In the genomic region with DNA sequence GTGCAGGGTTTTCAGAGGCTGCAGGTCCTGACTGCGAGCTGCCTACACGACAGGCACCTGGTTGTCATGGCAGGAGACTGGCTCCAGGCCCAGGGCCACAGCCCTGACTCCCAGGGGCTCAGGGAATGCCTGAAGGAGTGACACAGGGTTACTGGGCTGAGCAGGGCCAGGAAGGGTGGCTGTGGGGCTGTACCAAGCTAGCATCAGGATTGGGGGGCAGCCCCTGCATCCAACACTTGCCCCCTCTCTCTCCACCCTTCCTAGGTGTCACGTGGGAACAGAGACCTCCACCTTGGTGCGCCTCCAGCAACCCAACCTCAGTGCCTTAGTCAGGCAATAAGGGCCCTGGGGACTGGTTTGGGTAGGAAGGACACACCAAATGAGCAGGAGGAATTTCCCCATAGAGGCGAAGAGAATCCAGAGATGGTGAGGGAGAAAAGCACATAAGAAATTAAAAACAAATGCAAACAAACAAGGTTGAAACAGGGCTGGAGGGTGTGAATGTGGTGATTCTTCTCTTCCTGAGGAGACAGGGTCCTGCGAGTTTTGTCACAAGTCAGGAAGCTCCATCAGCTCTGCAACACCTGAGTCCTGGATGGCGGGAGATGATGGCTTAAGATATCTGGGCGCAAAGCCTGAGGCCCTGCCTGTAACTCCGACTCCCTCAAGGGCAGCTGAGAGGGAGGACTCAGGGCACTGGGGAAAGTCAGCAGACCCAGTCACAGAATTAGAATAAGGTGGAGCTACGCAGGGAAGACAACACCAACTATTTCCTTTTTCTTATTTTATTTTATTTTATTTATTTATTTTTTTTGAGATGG, we compare ENCODE assay signal across 2 cellular contexts.
TF ChIP-seq lines count a peak whose summit lies in the region.

No MANE protein-coding gene starts in this region.

TF ChIP-seq in HCT116, 20 proteins besides CTCF, POLR2A, EP300 and RAD21:
- TF ChIP-seq EZH2phosphoT487 (IDR thresholded peaks at IDR 0.05; ENCODE audit: borderline replicate concordance) (no peak), SIN3A (IDR thresholded peaks at IDR 0.05; ENCODE audit: low read depth) (no peak), FOSL1 (IDR thresholded peaks at IDR 0.05; ENCODE audit: low read depth) (no peak), ELF1 (IDR thresholded peaks at IDR 0.05; ENCODE audit: borderline replicate concordance, low read depth) (no peak), CEBPB (IDR thresholded peaks at IDR 0.05; ENCODE audit: low read depth) (no peak), CBX3 (IDR thresholded peaks at IDR 0.05; ENCODE audit: low read depth) (no peak), TCF7L2 (IDR thresholded peaks at IDR 0.05; ENCODE audit: borderline replicate concordance, extremely low read depth, insufficient read depth, insufficient read length) (no peak), JUND (IDR thresholded peaks at IDR 0.05) (no peak), ZNF274 (IDR thresholded peaks at IDR 0.05; ENCODE audit: low read depth, low read length) (no peak), SP1 (IDR thresholded peaks at IDR 0.05; ENCODE audit: low read depth) (no peak)
- TF ChIP-seq, protein P1, sequence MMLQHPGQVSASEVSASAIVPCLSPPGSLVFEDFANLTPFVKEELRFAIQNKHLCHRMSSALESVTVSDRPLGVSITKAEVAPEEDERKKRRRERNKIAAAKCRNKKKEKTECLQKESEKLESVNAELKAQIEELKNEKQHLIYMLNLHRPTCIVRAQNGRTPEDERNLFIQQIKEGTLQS (IDR thresholded peaks at IDR 0.05): no peak
- TF ChIP-seq, protein P2, sequence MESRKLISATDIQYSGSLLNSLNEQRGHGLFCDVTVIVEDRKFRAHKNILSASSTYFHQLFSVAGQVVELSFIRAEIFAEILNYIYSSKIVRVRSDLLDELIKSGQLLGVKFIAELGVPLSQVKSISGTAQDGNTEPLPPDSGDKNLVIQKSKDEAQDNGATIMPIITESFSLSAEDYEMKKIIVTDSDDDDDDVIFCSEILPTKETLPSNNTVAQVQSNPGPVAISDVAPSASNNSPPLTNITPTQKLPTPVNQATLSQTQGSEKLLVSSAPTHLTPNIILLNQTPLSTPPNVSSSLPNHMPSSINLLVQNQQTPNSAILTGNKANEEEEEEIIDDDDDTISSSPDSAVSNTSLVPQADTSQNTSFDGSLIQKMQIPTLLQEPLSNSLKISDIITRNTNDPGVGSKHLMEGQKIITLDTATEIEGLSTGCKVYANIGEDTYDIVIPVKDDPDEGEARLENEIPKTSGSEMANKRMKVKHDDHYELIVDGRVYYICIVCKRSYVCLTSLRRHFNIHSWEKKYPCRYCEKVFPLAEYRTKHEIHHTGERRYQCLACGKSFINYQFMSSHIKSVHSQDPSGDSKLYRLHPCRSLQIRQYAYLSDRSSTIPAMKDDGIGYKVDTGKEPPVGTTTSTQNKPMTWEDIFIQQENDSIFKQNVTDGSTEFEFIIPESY (IDR thresholded peaks at IDR 0.05; ENCODE audit: extremely low read depth, insufficient replicate concordance, low read length): no peak
- TF ChIP-seq, protein P3, sequence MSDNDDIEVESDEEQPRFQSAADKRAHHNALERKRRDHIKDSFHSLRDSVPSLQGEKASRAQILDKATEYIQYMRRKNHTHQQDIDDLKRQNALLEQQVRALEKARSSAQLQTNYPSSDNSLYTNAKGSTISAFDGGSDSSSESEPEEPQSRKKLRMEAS (IDR thresholded peaks at IDR 0.05): no peak

TF ChIP-seq in endothelial cell of umbilical vein, 7 proteins besides CTCF, POLR2A, EP300 and RAD21:
- TF ChIP-seq EZH2 (IDR thresholded peaks at IDR 0.05; ENCODE audit: borderline replicate concordance, low read depth, low read length, severe bottlenecking) (peak; percentile 23), MYC (IDR thresholded peaks at IDR 0.05; ENCODE audit: low read depth, low read length) (no peak)
